13 cellular contexts compared by ENCODE assay signal in the genomic region with DNA sequence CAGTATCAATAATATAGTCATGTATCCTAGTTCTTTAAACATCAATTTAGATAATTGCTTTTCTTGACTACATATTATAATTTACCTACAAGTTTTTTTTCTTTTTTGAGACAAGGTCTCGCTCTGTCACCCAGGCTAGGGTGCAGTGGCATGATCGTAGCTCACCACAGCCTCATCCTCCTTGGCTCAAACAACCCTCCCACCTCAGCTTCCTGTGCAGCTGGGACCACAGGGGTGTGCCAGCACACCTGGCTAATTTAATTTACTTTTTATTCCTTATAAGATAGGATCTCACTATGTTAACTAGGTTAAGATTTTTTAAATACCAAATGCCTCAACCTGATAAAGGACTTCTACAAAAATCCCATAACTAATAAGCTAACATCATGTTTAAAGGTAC. TPM values are rescaled to one million over a fixed set of nuclear protein-coding genes. Genes with fewer than 3 reads are reported as not detected.
DNase-seq lines count a peak whose midpoint lies in the region; ATAC-seq and TF ChIP-seq lines count a peak whose summit lies in the region.
"Had no signal": no experiment of that assay in that cellular context is flagged by ENCODE, and none has a peak within 500 bp of the region (broad histone marks: within the 10 kb centered on the region; RNA-seq: fewer than 3 reads in every experiment).

No MANE protein-coding gene starts in this region.

- TF ChIP-seq POLR2A in prostate gland (IDR thresholded peaks at IDR 0.05), result no peak

- H3K9ac ChIP-seq in BLaER1 treated with 17β-estradiol and CSF1 and Interleukin-3, amounts not matched to agents 10 nM and 100 nM, result no peak overlapping the region
- no peak overlapping the region for H3K9ac ChIP-seq in OCI-LY1 (ENCODE audit: low read length)

- TF ChIP-seq CTCF in OCI-LY1 (IDR thresholded peaks at IDR 0.05; ENCODE audit: low read length), result no peak
- TF ChIP-seq CTCF in prostate gland (IDR thresholded peaks at IDR 0.05), result no peak

- no peak overlapping the region for H2AFZ ChIP-seq in OCI-LY1 (ENCODE audit: low read length)

- peaks cover 66% of the 10 kb centered on the region for H3K79me2 ChIP-seq in OCI-LY1 (ENCODE audit: insufficient read depth, low read length)

- peaks cover 14 to 96% (median 75%) of the 10 kb centered on the region in 11 experiments; a peak in 19 of 22 replicates for H4K20me1 ChIP-seq in BLaER1 treated with 17β-estradiol and CSF1 and Interleukin-3, amounts not matched to agents 10 nM and 100 nM
- H4K20me1 ChIP-seq in OCI-LY1 (ENCODE audit: insufficient read depth, low read length), result no peaks in the 10 kb centered on the region

- peaks cover 2% of the 10 kb centered on the region for H3K36me3 Mint-ChIP-seq in activated naive CD4-positive, alpha-beta T cell treated with anti-CD3 and anti-CD28 coated beads, Interleukin-2, amount 50 U/mL, for 24 hours

- peaks cover 0 to 8% (median 5%) of the 10 kb centered on the region in 10 experiments; a peak in 6 of 20 replicates for H3K4me1 ChIP-seq in BLaER1 treated with 17β-estradiol and CSF1 and Interleukin-3, amounts not matched to agents 10 nM and 100 nM
- peaks cover 38% of the 10 kb centered on the region for H3K4me1 ChIP-seq in OCI-LY1 (ENCODE audit: insufficient read depth, low read length, severe bottlenecking)
- H3K4me1 ChIP-seq in prostate gland (replicated peaks), result no peaks in the 10 kb centered on the region

- H3K4me3 ChIP-seq in BLaER1 treated with 17β-estradiol and CSF1 and Interleukin-3, amounts not matched to agents 10 nM and 100 nM, result no peak overlapping the region; a peak in 2 of 20 replicates
- H3K4me3 ChIP-seq in OCI-LY1 (ENCODE audit: low read depth, low read length, poor library complexity, severe bottlenecking), result no peak overlapping the region
- no peak overlapping the region for H3K4me3 ChIP-seq in prostate gland
- H3K4me3 ChIP-seq: upper lobe of left lung had no signal

- peaks cover 28 to 63% (median 53%) of the 10 kb centered on the region in 11 experiments for H3K9me3 ChIP-seq in BLaER1 treated with 17β-estradiol and CSF1 and Interleukin-3, amounts not matched to agents 10 nM and 100 nM (replicated peaks in 1 of 11)
- H3K9me3 ChIP-seq in OCI-LY1 (ENCODE audit: low read length) (no peaks in the 10 kb centered on the region), prostate gland (no peaks in the 10 kb centered on the region)
- H3K9me3 ChIP-seq: upper lobe of left lung had no signal

- no peaks in the 10 kb centered on the region for H3K9me3 Mint-ChIP-seq in activated naive CD4-positive, alpha-beta T cell treated with anti-CD3 and anti-CD28 coated beads, Interleukin-2, amount 50 U/mL, for 24 hours

- 74% methylated on average over 2 of the region's 2 CpGs for WGBS in prostate gland

- no peaks in the 10 kb centered on the region for H3K27me3 ChIP-seq in BLaER1 treated with 17β-estradiol and CSF1 and Interleukin-3, amounts not matched to agents 10 nM and 100 nM
- no peaks in the 10 kb centered on the region for H3K27me3 ChIP-seq in OCI-LY1 (ENCODE audit: insufficient read depth, low read length)
- no peaks in the 10 kb centered on the region for H3K27me3 ChIP-seq in prostate gland (replicated peaks; ENCODE audit: insufficient read depth)
- H3K27me3 ChIP-seq: upper lobe of left lung had no signal

- DNase-seq in NCI-H2227 treated with DMSO at 0.1 percent for 48 hours (lab: John Stamatoyannopoulos, UW) (no peak), NCI-H187 (lab: John Stamatoyannopoulos, UW) (no peak), prostate gland (ENCODE audit: low spot score) (no peak)
- DNase-seq: COR-L47, hypothalamus, NCI-H2081, T1000, upper lobe of left lung had no signal

- H3K9me2 ChIP-seq in OCI-LY1 (ENCODE audit: low read depth, low read length), result no peaks in the 10 kb centered on the region

- ATAC-seq in GM18909 (IDR thresholded peaks at IDR 0.05; ENCODE audit: poor library complexity, unreplicated experiment) (peak; percentile 54), GM18867 (IDR thresholded peaks at IDR 0.05; ENCODE audit: unreplicated experiment) (no peak)

- peaks cover 36% of the 10 kb centered on the region for H3K4me1 Mint-ChIP-seq in activated naive CD4-positive, alpha-beta T cell treated with anti-CD3 and anti-CD28 coated beads, Interleukin-2, amount 50 U/mL, for 24 hours

- H3K4me3 Mint-ChIP-seq in activated naive CD4-positive, alpha-beta T cell treated with anti-CD3 and anti-CD28 coated beads, Interleukin-2, amount 50 U/mL, for 24 hours, result peak overlapping the region; percentile 33

- H3K27me3 Mint-ChIP-seq in activated naive CD4-positive, alpha-beta T cell treated with anti-CD3 and anti-CD28 coated beads, Interleukin-2, amount 50 U/mL, for 24 hours, result no peaks in the 10 kb centered on the region

- peak overlapping the region; percentile 35 for H3K27ac Mint-ChIP-seq in activated naive CD4-positive, alpha-beta T cell treated with anti-CD3 and anti-CD28 coated beads, Interleukin-2, amount 50 U/mL, for 24 hours

- intact Hi-C loops in prostate gland (cut with DNase I), result no loop called here

- no peak overlapping the region for H3K27ac ChIP-seq in BLaER1 treated with 17β-estradiol and CSF1 and Interleukin-3, amounts not matched to agents 10 nM and 100 nM
- H3K27ac ChIP-seq in OCI-LY1 (ENCODE audit: low read depth, low read length, poor library complexity, severe bottlenecking) (peak overlapping the region; percentile 85), prostate gland (no peak overlapping the region)
- H3K27ac ChIP-seq: upper lobe of left lung had no signal

- H3K4me2 ChIP-seq in BLaER1 treated with 17β-estradiol and CSF1 and Interleukin-3, amounts not matched to agents 10 nM and 100 nM, result peak overlapping the region in 6 of 11 experiments; percentile 26 to 43 (median 32); a peak in 8 of 22 replicates
- no peak overlapping the region for H3K4me2 ChIP-seq in OCI-LY1 (ENCODE audit: low read length)

- no peaks in the 10 kb centered on the region for H3F3A ChIP-seq in OCI-LY1 (ENCODE audit: insufficient read depth, low read length)

- peaks cover 46 to 96% (median 85%) of the 10 kb centered on the region in 11 experiments for H3K36me3 ChIP-seq in BLaER1 treated with 17β-estradiol and CSF1 and Interleukin-3, amounts not matched to agents 10 nM and 100 nM
- H3K36me3 ChIP-seq in OCI-LY1 (ENCODE audit: insufficient read depth, low read length), result peaks cover 27% of the 10 kb centered on the region
- no peaks in the 10 kb centered on the region for H3K36me3 ChIP-seq in prostate gland

RNA-seq across cellular contexts. Expression of gene UIMC1, which starts 21.1 kb away (rescaled TPM):
- total RNA-seq in prostate gland, result 10 to 100 TPM; 29.3 to 38.3 TPM

RNA-seq across cellular contexts. Expression of gene ZNF346, which starts 37.0 kb away (rescaled TPM):
- 10 to 100 TPM; 23.6 to 34.4 TPM for total RNA-seq in prostate gland
